In the genomic region with DNA sequence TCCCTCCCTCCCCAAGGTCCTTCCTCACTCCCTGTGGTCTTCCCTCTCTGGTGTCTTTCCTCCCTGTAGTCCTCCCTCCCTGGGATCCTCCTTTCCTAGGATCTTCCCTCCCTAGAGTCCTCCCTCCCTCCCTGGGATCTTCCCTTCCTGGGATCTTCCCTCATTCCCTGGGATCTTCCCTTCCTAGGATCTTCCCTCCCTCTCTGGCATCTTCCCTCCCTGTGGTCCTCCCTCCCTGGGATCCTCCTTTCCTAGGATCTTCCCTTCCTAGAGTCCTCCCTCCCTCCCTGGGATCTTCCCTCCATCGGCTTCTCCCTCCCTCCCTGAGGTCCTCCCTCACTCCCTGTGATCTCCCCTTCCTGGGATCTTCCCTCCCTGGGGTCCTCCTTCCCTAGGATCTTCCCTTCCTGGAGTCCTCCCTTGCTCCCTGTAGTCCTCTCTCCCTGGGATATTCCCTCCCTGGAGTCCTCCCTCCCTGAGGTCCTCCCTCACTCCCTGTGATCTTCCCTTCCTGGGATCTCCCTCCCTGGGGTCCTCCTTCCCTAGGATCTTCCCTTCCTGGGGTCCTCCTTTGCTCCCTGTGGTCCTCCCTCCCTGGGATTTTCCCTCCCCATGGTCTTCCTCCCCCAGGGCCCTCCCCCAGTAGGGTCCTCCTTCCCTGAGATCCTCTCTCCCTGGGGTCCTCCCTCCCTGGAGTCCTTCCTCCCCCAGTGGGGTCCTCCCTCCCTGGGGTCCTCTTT, we compare ENCODE assay signal across 29 cellular contexts.
"Had no signal": no experiment of that assay in that cellular context is flagged by ENCODE, and none has a peak within 500 bp of the region (broad histone marks: within the 10 kb centered on the region; RNA-seq: fewer than 3 reads in every experiment).

No MANE protein-coding gene starts in this region.

- H3K27ac ChIP-seq: esophagus squamous epithelium, heart right ventricle, left lung, neutrophil, parathyroid adenoma, right atrium auricular region, testis, tibial artery had no signal

- H3K36me3 ChIP-seq: left lung, neutrophil had no signal

- H3K9me3 ChIP-seq: esophagus squamous epithelium, heart right ventricle, left lung, neutrophil, right atrium auricular region, testis, tibial artery had no signal

- H3K79me2 ChIP-seq: parathyroid adenoma had no signal

- H3K27me3 ChIP-seq: esophagus squamous epithelium, heart right ventricle, left lung, right atrium auricular region, testis, tibial artery had no signal

- H3K4me1 ChIP-seq: heart right ventricle, left lung, right atrium auricular region, testis, tibial artery had no signal

- H3K9ac ChIP-seq: parathyroid adenoma had no signal

- H3K36me3 Mint-ChIP-seq: natural killer cell had no signal

- H3K9me3 Mint-ChIP-seq: effector memory CD8-positive, alpha-beta T cell; natural killer cell; type B pancreatic cell had no signal

- H3K27me3 Mint-ChIP-seq: effector memory CD8-positive, alpha-beta T cell; progenitor cell of endocrine pancreas; type B pancreatic cell had no signal

- H3K4me2 ChIP-seq: smooth muscle cell had no signal

- H3K4me3 ChIP-seq: esophagus squamous epithelium, heart right ventricle, left lung, right atrium auricular region, smooth muscle cell, testis, tibial artery had no signal

- H3K4me3 Mint-ChIP-seq: effector memory CD8-positive, alpha-beta T cell; natural killer cell; type B pancreatic cell had no signal

- H2AFZ ChIP-seq: parathyroid adenoma had no signal

- H3K27ac Mint-ChIP-seq: effector memory CD8-positive, alpha-beta T cell; natural killer cell; progenitor cell of endocrine pancreas; type B pancreatic cell had no signal

- FAIRE-seq: endometrium, islet of Langerhans, urothelium cell line had no signal

- DNase-seq: cortex of kidney; effector memory CD8-positive, alpha-beta T cell; erythroblast; esophagus squamous epithelium; foreskin melanocyte; glutamatergic neuron; heart right ventricle; hippocampal formation; left cardiac atrium; left lung; natural killer cell; stimulated activated CD4-positive, alpha-beta T cell treated with anti-CD3 and anti-CD28 coated beads, Interleukin-12 subunit alpha, Interleukin-12 subunit beta, amount 100 ng/mL, for 4 hours; stimulated activated CD4-positive, alpha-beta T cell treated with anti-CD3 and anti-CD28 coated beads, Interleukin-1b, Interleukin-23, amount 100 ng/mL, for 48 hours; stimulated activated CD4-positive, alpha-beta T cell treated with anti-CD3 and anti-CD28 coated beads, Interleukin-4, amount 100 ng/mL, for 1 hour; stimulated activated CD8-positive, alpha-beta memory T cell treated with anti-CD3 and anti-CD28 coated beads, Interleukin-4, amount 100 ng/mL, for 48 hours; stimulated activated naive CD8-positive, alpha-beta T cell treated with anti-CD3 and anti-CD28 coated beads, Interleukin-15, Interleukin-2, amounts not matched to agents 100 U/mL and 50 U/mL, for 24 hours; substantia nigra; testis; tibial artery had no signal

- H3K4me1 Mint-ChIP-seq: natural killer cell had no signal

- ATAC-seq: effector memory CD8-positive, alpha-beta T cell; left cardiac atrium; left lung; natural killer cell; sciatic nerve; stimulated activated naive CD8-positive, alpha-beta T cell treated with anti-CD3 and anti-CD28 coated beads, Interleukin-15, Interleukin-2, amounts not matched to agents 100 U/mL and 50 U/mL, for 24 hours had no signal
